Comparison of ENCODE assay signal across 21 cellular contexts in genomic region chr5:148666353-148666752, GRCh38. TPM values are rescaled to one million over a fixed set of nuclear protein-coding genes. Genes with fewer than 3 reads are reported as not detected.
DNase-seq lines count a peak whose midpoint lies in the region; ATAC-seq and TF ChIP-seq lines count a peak whose summit lies in the region.
"Had no signal": no experiment of that assay in that cellular context is flagged by ENCODE, and none has a peak within 500 bp of the region (broad histone marks: within the 10 kb centered on the region; RNA-seq: fewer than 3 reads in every experiment).

No MANE protein-coding gene starts in this region.

- no peaks in the 10 kb centered on the region for H3K9me3 ChIP-seq in SK-N-SH
- H3K9me3 ChIP-seq: BLaER1 had no signal

- H3K4me3 ChIP-seq in SK-N-SH (ENCODE audit: low read depth in 2 of 2, low read length in 1 of 2) (no peak overlapping the region), NB4 (ENCODE audit: low read depth, low read length) (no peak overlapping the region), choroid plexus epithelial cell (ENCODE audit: low read depth, low read length) (no peak overlapping the region)
- H3K4me3 ChIP-seq: BLaER1 had no signal

- H3K36me3 ChIP-seq in SK-N-SH (replicated peaks in 1 of 2; ENCODE audit: control insufficient read depth in 1 of 2, insufficient read depth in 2 of 2, low read length in 1 of 2) = no peaks in the 10 kb centered on the region
- H3K36me3 ChIP-seq: BLaER1 had no signal

- no peak overlapping the region for H2AFZ ChIP-seq in SK-N-SH (ENCODE audit: low read depth)

- no peak overlapping the region for H3K27ac Mint-ChIP-seq in nephron progenitor cell
- H3K27ac Mint-ChIP-seq: CD8-positive, alpha-beta T cell; HFFc6 had no signal

- no peaks in the 10 kb centered on the region for H3K4me1 ChIP-seq in SK-N-SH (ENCODE audit: control insufficient read depth in 1 of 2, insufficient read depth in 2 of 2, low read depth in 1 of 2, low read length in 1 of 2)
- H3K4me1 ChIP-seq: BLaER1 had no signal

- no peak for TF ChIP-seq RAD21 in SK-N-SH (IDR thresholded peaks at IDR 0.05; ENCODE audit: low read length)

- H3K27ac ChIP-seq in SK-N-SH (ENCODE audit: low read depth in 2 of 2, low read length in 1 of 2) = no peak overlapping the region
- H3K27ac ChIP-seq: 22Rv1, BLaER1, RWPE1 had no signal

- no peak for TF ChIP-seq CTCF in SK-N-SH (IDR thresholded peaks at IDR 0.05)
- TF ChIP-seq CTCF in NB4 (IDR thresholded peaks at IDR 0.05; ENCODE audit: low read depth, low read length) = no peak
- TF ChIP-seq CTCF in choroid plexus epithelial cell (conservative IDR thresholded peaks at IDR 0.05; ENCODE audit: low read depth, low read length) = no peak
- TF ChIP-seq CTCF in nephron progenitor cell (IDR thresholded peaks at IDR 0.05) = no peak

- no peaks in the 10 kb centered on the region for H3K36me3 Mint-ChIP-seq in nephron progenitor cell (ENCODE audit: low read depth)
- H3K36me3 Mint-ChIP-seq in activated T-cell treated with anti-CD3 and anti-CD28 coated beads, Interleukin-2, amount 50 U/mL, for 4 hours (ENCODE audit: insufficient read depth) = no peaks in the 10 kb centered on the region
- H3K36me3 Mint-ChIP-seq: CD8-positive, alpha-beta T cell had no signal

- H3K27me3 Mint-ChIP-seq in nephron progenitor cell (ENCODE audit: low read depth, poor library complexity) = peaks cover 6% of the 10 kb centered on the region
- peaks cover 5% of the 10 kb centered on the region for H3K27me3 Mint-ChIP-seq in activated T-cell treated with anti-CD3 and anti-CD28 coated beads, Interleukin-2, amount 50 U/mL, for 4 hours (ENCODE audit: low read depth)

- H3F3A ChIP-seq in SK-N-SH (replicated peaks; ENCODE audit: insufficient read depth) = no peaks in the 10 kb centered on the region

- H3K9me3 Mint-ChIP-seq in nephron progenitor cell = no peaks in the 10 kb centered on the region
- H3K9me3 Mint-ChIP-seq in activated T-cell treated with anti-CD3 and anti-CD28 coated beads, Interleukin-2, amount 50 U/mL, for 4 hours = no peaks in the 10 kb centered on the region
- H3K9me3 Mint-ChIP-seq: CD8-positive, alpha-beta T cell; HFFc6 had no signal

- POLR2A ChIA-PET in SK-N-SH (lab: Yijun Ruan, JAX) = no interaction called here

- no peak for ATAC-seq in SK-N-SH treated with all-trans-retinoic acid at 6 μM for 48 hours
- ATAC-seq in GM21447 (IDR thresholded peaks at IDR 0.05; ENCODE audit: unreplicated experiment) = no peak
- ATAC-seq in activated T-cell treated with anti-CD3 and anti-CD28 coated beads, Interleukin-2, amount 50 U/mL, for 4 hours = no peak
- ATAC-seq: CD8-positive, alpha-beta T cell had no signal

- no peak for DNase-seq in SK-N-SH
- DNase-seq in NB4 (ENCODE audit: low read depth) = peak; percentile 5
- DNase-seq in choroid plexus epithelial cell (ENCODE audit: low read depth) = peak; percentile 5
- DNase-seq in nephron progenitor cell = peak; percentile 5
- DNase-seq in activated CD4-positive, alpha-beta T cell treated with anti-CD3 and anti-CD28 coated beads, Interleukin-2, amount 50 U/mL, for 1 hour = no peak
- no peak for DNase-seq in activated T-cell treated with anti-CD3 and anti-CD28 coated beads, Interleukin-2, amount 50 U/mL, for 4 hours
- DNase-seq: CD8-positive, alpha-beta T cell; HFFc6; MV-4-11; NCI-H1417 treated with DMSO at 0.1 percent for 48 hours; NCI-H1930; NCI-H446; NCI-H69; NK-92 treated with Interleukin-12 subunit alpha and Interleukin-12 subunit beta, amount 100 ng/mL, for 24 hours had no signal

- no peak for TF ChIP-seq EP300 in SK-N-SH (IDR thresholded peaks at IDR 0.05; ENCODE audit: borderline replicate concordance in 1 of 2, low read depth in 1 of 2, low read length in 1 of 2)

- no peak for TF ChIP-seq POLR2A in NB4 (IDR thresholded peaks at IDR 0.05; ENCODE audit: extremely low read depth, insufficient read length)

- no peak overlapping the region for H3K4me3 Mint-ChIP-seq in nephron progenitor cell
- no peak overlapping the region for H3K4me3 Mint-ChIP-seq in activated T-cell treated with anti-CD3 and anti-CD28 coated beads, Interleukin-2, amount 50 U/mL, for 4 hours
- H3K4me3 Mint-ChIP-seq: CD8-positive, alpha-beta T cell; HFFc6 had no signal

- H3K4me2 ChIP-seq in SK-N-SH = no peak overlapping the region
- H3K4me2 ChIP-seq: BLaER1 had no signal

- WGBS in SK-N-SH (ENCODE audit: low lambda C conversion rate) = 37% methylated on average over 4 of the region's 4 CpGs

- H3K9me2 ChIP-seq in SK-N-SH = no peaks in the 10 kb centered on the region

- CTCF ChIA-PET in SK-N-SH (lab: Yijun Ruan, JAX) = interaction anchor here (1.3 to 1.6 kb wide), 3 partner anchors 10 to 64 kb away, joined by 3 to 6 read pairs (median 4); no protein-coding TSS in a partner anchor

- H3K27me3 ChIP-seq in SK-N-SH (ENCODE audit: insufficient read depth) = no peaks in the 10 kb centered on the region
- H3K27me3 ChIP-seq: BLaER1 had no signal

- H3K4me1 Mint-ChIP-seq in nephron progenitor cell = no peaks in the 10 kb centered on the region
- no peaks in the 10 kb centered on the region for H3K4me1 Mint-ChIP-seq in activated T-cell treated with anti-CD3 and anti-CD28 coated beads, Interleukin-2, amount 50 U/mL, for 4 hours (ENCODE audit: low read depth)

- no peaks in the 10 kb centered on the region for H4K20me1 ChIP-seq in SK-N-SH (ENCODE audit: insufficient read depth)
- H4K20me1 ChIP-seq: BLaER1 had no signal

- no peaks in the 10 kb centered on the region for H3K79me2 ChIP-seq in SK-N-SH (ENCODE audit: insufficient read depth)

- H3K9ac ChIP-seq in SK-N-SH = no peak overlapping the region
- H3K9ac ChIP-seq: BLaER1 had no signal

TF ChIP-seq in SK-N-SH, 30 proteins besides CTCF, POLR2A, EP300 and RAD21:
- peak; percentile 83 for TF ChIP-seq REST (IDR thresholded peaks at IDR 0.05; ENCODE audit: low read depth, low read length)
- TF ChIP-seq NFIC (IDR thresholded peaks at IDR 0.05; ENCODE audit: borderline replicate concordance) = no peak

TF ChIP-seq in SK-N-SH treated with all-trans-retinoic acid at 6 μM for 48 hours, 23 proteins besides CTCF, POLR2A, EP300 and RAD21:
- TF ChIP-seq GLIS3 (CRISPR knock-in tag; IDR thresholded peaks at IDR 0.05) (no peak), ZNF8 (CRISPR knock-in tag; IDR thresholded peaks at IDR 0.05) (no peak), ISL1 (CRISPR knock-in tag; IDR thresholded peaks at IDR 0.05) (no peak), SNAI2 (CRISPR knock-in tag; IDR thresholded peaks at IDR 0.05) (no peak), ZFP30 (CRISPR knock-in tag; IDR thresholded peaks at IDR 0.05) (no peak)
TF ChIP-seq in SK-N-SH treated with all-trans-retinoic acid at 6 μM for 48 hours: peak in this region for 0.

RNA-seq across cellular contexts. Expression of gene HTR4, which starts 12.0 kb away (rescaled TPM):
- polyA plus RNA-seq in SK-N-SH (2012; rRNA removed) = not detected in 2 replicates
- not detected in 2 replicates for polyA plus RNA-seq in SK-N-SH (2012; cell fraction: cytosol; rRNA removed)
- polyA plus RNA-seq in SK-N-SH (2012; cell fraction: nucleus; rRNA removed) = not detected in 2 replicates
- not detected for total RNA-seq in activated T-cell treated with anti-CD3 and anti-CD28 coated beads, Interleukin-2, amount 50 U/mL, for 4 hours
- total RNA-seq: CD8-positive, alpha-beta T cell; H1; HFFc6; OCI-LY7 had no signal
- polyA plus RNA-seq: H1 had no signal

Comparison
In these comparisons a context has a peak if more than half of its experiments do, and no peak if none do; other contexts are left out.
1. DNase-seq: peak in NB4 (single experiment), choroid plexus epithelial cell (single experiment) and nephron progenitor cell (single experiment); none in SK-N-SH (single experiment), activated CD4-positive, alpha-beta T cell treated with anti-CD3 and anti-CD28 coated beads, Interleukin-2, amount 50 U/mL, for 1 hour (single experiment) and activated T-cell treated with anti-CD3 and anti-CD28 coated beads, Interleukin-2, amount 50 U/mL, for 4 hours (single experiment).